ENCODE assay signal across 21 cellular contexts in the genomic region with DNA sequence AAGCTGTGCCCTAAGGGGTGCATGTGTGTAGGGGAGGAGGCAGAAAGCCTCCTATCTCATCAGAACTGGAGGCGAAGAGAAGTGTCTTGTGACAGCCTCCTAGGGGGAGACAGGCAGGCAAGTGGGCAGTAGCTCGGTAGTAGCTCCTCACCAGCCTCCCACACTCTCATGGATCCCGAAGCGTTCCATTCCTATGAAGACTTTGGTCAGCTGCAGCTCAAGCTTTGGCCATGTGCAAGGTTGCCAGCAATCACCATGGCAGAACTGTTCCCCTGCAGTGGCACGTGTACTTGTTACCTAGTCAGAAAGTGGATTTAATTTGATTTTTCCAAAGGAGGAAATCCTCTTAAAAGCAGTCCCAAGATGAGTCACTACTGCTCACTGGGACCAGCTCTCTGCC.
"Had no signal": no experiment of that assay in that cellular context is flagged by ENCODE, and none has a peak within 500 bp of the region (broad histone marks: within the 10 kb centered on the region; RNA-seq: fewer than 3 reads in every experiment).

No MANE protein-coding gene starts in this region.

- H3K4me1 ChIP-seq: left ventricle myocardium inferior, pancreas, right lobe of liver, testis had no signal

- H3K27me3 ChIP-seq: pancreas, right lobe of liver, testis had no signal

- H3K9me3 ChIP-seq: left ventricle myocardium inferior, pancreas, right lobe of liver, testis had no signal

- H3K9me3 Mint-ChIP-seq: activated CD4-positive, alpha-beta memory T cell treated with anti-CD3 and anti-CD28 coated beads for 36 hours; activated naive CD4-positive, alpha-beta T cell treated with anti-CD3 and anti-CD28 coated beads for 36 hours; activated T-cell treated with anti-CD3 and anti-CD28 coated beads, Interleukin-2, amount 50 U/mL, for 72 hours; natural killer cell treated with Interleukin-12 subunit alpha and Interleukin-12 subunit beta and Interleukin-15 and Interleukin-18, amount 100 ng/mL, for 72 hours; stimulated activated effector memory CD8-positive, alpha-beta T cell treated with anti-CD3 and anti-CD28 coated beads, Interleukin-12 subunit alpha, Interleukin-12 subunit beta, amount 100 ng/mL, for 72 hours; stimulated activated naive CD8-positive, alpha-beta T cell treated with anti-CD3 and anti-CD28 coated beads, Interleukin-15, amount 100 ng/mL, for 72 hours had no signal

- H3K27ac ChIP-seq: left ventricle myocardium inferior, pancreas, right lobe of liver, skin epidermis, testis had no signal

- H3K27me3 Mint-ChIP-seq: activated CD4-positive, alpha-beta memory T cell treated with anti-CD3 and anti-CD28 coated beads for 36 hours; activated naive CD8-positive, alpha-beta T cell treated with anti-CD3 and anti-CD28 coated beads, Interleukin-2, amount 10 ng/mL, durations not matched to agents 7 days and 5 days; natural killer cell treated with Interleukin-12 subunit alpha and Interleukin-12 subunit beta and Interleukin-15 and Interleukin-18, amount 100 ng/mL, for 72 hours; stimulated activated naive CD8-positive, alpha-beta T cell treated with anti-CD3 and anti-CD28 coated beads, Interleukin-15, amount 100 ng/mL, for 72 hours had no signal

- H3K4me3 Mint-ChIP-seq: activated CD4-positive, alpha-beta memory T cell treated with anti-CD3 and anti-CD28 coated beads for 36 hours; activated naive CD4-positive, alpha-beta T cell treated with anti-CD3 and anti-CD28 coated beads for 36 hours; activated naive CD8-positive, alpha-beta T cell treated with anti-CD3 and anti-CD28 coated beads, Interleukin-2, amount 10 ng/mL, durations not matched to agents 7 days and 5 days; activated T-cell treated with anti-CD3 and anti-CD28 coated beads, Interleukin-2, amount 50 U/mL, for 72 hours; natural killer cell treated with Interleukin-12 subunit alpha and Interleukin-12 subunit beta and Interleukin-15 and Interleukin-18, amount 100 ng/mL, for 72 hours; stimulated activated effector memory CD8-positive, alpha-beta T cell treated with anti-CD3 and anti-CD28 coated beads, Interleukin-12 subunit alpha, Interleukin-12 subunit beta, amount 100 ng/mL, for 72 hours; stimulated activated naive CD8-positive, alpha-beta T cell treated with anti-CD3 and anti-CD28 coated beads, Interleukin-15, amount 100 ng/mL, for 72 hours had no signal

- H3K27ac Mint-ChIP-seq: activated CD4-positive, alpha-beta memory T cell treated with anti-CD3 and anti-CD28 coated beads for 36 hours; activated naive CD4-positive, alpha-beta T cell treated with anti-CD3 and anti-CD28 coated beads for 36 hours; activated naive CD8-positive, alpha-beta T cell treated with anti-CD3 and anti-CD28 coated beads, Interleukin-2, amount 10 ng/mL, durations not matched to agents 7 days and 5 days; natural killer cell treated with Interleukin-12 subunit alpha and Interleukin-12 subunit beta and Interleukin-15 and Interleukin-18, amount 100 ng/mL, for 72 hours; stimulated activated effector memory CD8-positive, alpha-beta T cell treated with anti-CD3 and anti-CD28 coated beads, Interleukin-12 subunit alpha, Interleukin-12 subunit beta, amount 100 ng/mL, for 72 hours had no signal

- DNase-seq: activated CD4-positive, alpha-beta memory T cell treated with anti-CD3 and anti-CD28 coated beads for 36 hours; activated CD4-positive, alpha-beta T cell treated with anti-CD3 and anti-CD28 coated beads for 48 hours; activated CD4-positive, CD25-positive, alpha-beta regulatory T cell; activated effector memory CD4-positive, alpha-beta T cell treated with Interleukin-2 at 50 U/mL for 16 hours; activated naive CD4-positive, alpha-beta T cell treated with anti-CD3 and anti-CD28 coated beads for 36 hours; activated naive CD8-positive, alpha-beta T cell treated with anti-CD3 and anti-CD28 coated beads, Interleukin-2, amount 10 ng/mL, durations not matched to agents 7 days and 5 days; activated T-cell treated with anti-CD3 and anti-CD28 coated beads, Interleukin-2, amount 50 U/mL, for 72 hours; amniotic stem cell; effector CD4-positive, alpha-beta T cell; foreskin fibroblast; kidney glomerular epithelial cell; left ventricle myocardium inferior; pancreas; right lobe of liver; stimulated activated CD4-positive, alpha-beta T cell treated with anti-CD3 and anti-CD28 coated beads, Interleukin-1b, Interleukin-23, amount 100 ng/mL, for 48 hours; stimulated activated naive CD8-positive, alpha-beta T cell treated with anti-CD3 and anti-CD28 coated beads, Interleukin-15, amount 100 ng/mL, for 72 hours; T-helper 1 cell; testis had no signal

- H3K4me3 ChIP-seq: left ventricle myocardium inferior, pancreas, right lobe of liver, skin epidermis, testis had no signal

- ATAC-seq: activated T-cell treated with anti-CD3 and anti-CD28 coated beads, Interleukin-2, amount 50 U/mL, for 72 hours; natural killer cell treated with Interleukin-12 subunit alpha and Interleukin-12 subunit beta and Interleukin-15 and Interleukin-18, amount 100 ng/mL, for 72 hours; pancreas; right lobe of liver; stimulated activated effector memory CD8-positive, alpha-beta T cell treated with anti-CD3 and anti-CD28 coated beads, Interleukin-12 subunit alpha, Interleukin-12 subunit beta, amount 100 ng/mL, for 72 hours; stimulated activated naive CD8-positive, alpha-beta T cell treated with anti-CD3 and anti-CD28 coated beads, Interleukin-15, amount 100 ng/mL, for 72 hours had no signal
